In the genomic region with DNA sequence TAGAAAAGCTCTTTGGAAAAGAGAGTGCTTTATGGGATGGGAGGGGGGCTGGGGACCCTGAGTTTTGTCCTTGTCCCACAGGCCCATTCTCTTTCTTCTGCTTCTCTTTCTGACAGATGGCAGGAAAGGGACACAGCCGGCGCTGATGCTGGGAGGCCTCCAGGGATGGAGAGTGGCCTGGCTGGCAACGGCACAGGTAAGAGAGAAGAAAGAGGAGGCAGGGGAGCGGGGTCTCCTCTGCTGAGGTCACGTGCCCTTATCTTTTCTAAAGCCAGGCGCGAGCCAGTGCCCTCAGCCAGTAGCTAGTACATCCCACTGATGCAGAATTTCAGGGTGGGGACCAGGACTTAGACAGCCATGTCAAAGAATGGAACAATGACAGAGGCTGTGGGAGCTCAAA, we compare ENCODE assay signal across 17 cellular contexts. TPM values are rescaled to one million over a fixed set of nuclear protein-coding genes. Genes with fewer than 3 reads are reported as not detected.
A peak's percentile ranks its signal among the peaks of the same experiment; 100 is the strongest.
DNase-seq lines count a peak whose midpoint lies in the region; ATAC-seq and TF ChIP-seq lines count a peak whose summit lies in the region.
"Had no signal": no experiment of that assay in that cellular context is flagged by ENCODE, and none has a peak within 500 bp of the region (broad histone marks: within the 10 kb centered on the region; RNA-seq: fewer than 3 reads in every experiment).

No MANE protein-coding gene starts in this region.

- DNase-seq in HL-60 (ENCODE audit: low read depth in 1 of 2, low spot score in 1 of 2) (no peak), body of pancreas (no peak), hepatocyte (ENCODE audit: low spot score) (no peak), gastrocnemius medialis (peak in 1 of 2 donors; percentile 23), GM19238 (ENCODE audit: insufficient read length, low spot score) (no peak), GM13976 (ENCODE audit: low spot score) (no peak)
- DNase-seq: activated CD8-positive, alpha-beta memory T cell treated with anti-CD3 and anti-CD28 coated beads, Interleukin-2, amount 10 ng/mL, durations not matched to agents 7 days and 5 days; activated gamma-delta T cell; amniotic stem cell; CD8-positive, alpha-beta memory T cell; naive thymus-derived CD4-positive, alpha-beta T cell; NCI-H2029 had no signal

- H3K27me3 ChIP-seq in HL-60 (ENCODE audit: insufficient read depth, poor library complexity, severe bottlenecking) (no peaks in the 10 kb centered on the region), body of pancreas (no peaks in the 10 kb centered on the region), hepatocyte (no peaks in the 10 kb centered on the region), gastrocnemius medialis (no peaks in the 10 kb centered on the region)
- H3K27me3 ChIP-seq: SJSA1 had no signal

- TF ChIP-seq POLR2A in body of pancreas (IDR thresholded peaks at IDR 0.05) (no peak), gastrocnemius medialis (IDR thresholded peaks at IDR 0.05) (no peak)

- H3K9me2 ChIP-seq in hepatocyte (replicated peaks; ENCODE audit: insufficient read depth): no peaks in the 10 kb centered on the region

- TF ChIP-seq CTCF in HL-60 (IDR thresholded peaks at IDR 0.05; ENCODE audit: insufficient read depth, low read length): no peak
- TF ChIP-seq CTCF in body of pancreas (IDR thresholded peaks at IDR 0.05): no peak
- no peak for TF ChIP-seq CTCF in hepatocyte (IDR thresholded peaks at IDR 0.05; ENCODE audit: poor library complexity)
- TF ChIP-seq CTCF in gastrocnemius medialis (IDR thresholded peaks at IDR 0.05 in 4 of 5, conservative IDR thresholded peaks at IDR 0.05 in 1 of 5): no peak
- TF ChIP-seq CTCF in GM13976 (IDR thresholded peaks at IDR 0.05; ENCODE audit: borderline replicate concordance, control extremely low read depth, extremely low read depth, insufficient read depth, missing control alignments): no peak

- no peak overlapping the region for H3K4me2 ChIP-seq in hepatocyte

- no peaks in the 10 kb centered on the region for H3K9me3 ChIP-seq in body of pancreas
- H3K9me3 ChIP-seq in hepatocyte (ENCODE audit: low read depth): no peaks in the 10 kb centered on the region
- no peaks in the 10 kb centered on the region for H3K9me3 ChIP-seq in gastrocnemius medialis
- H3K9me3 ChIP-seq: SJSA1 had no signal

- H3K36me3 ChIP-seq in body of pancreas (replicated peaks in 1 of 2; ENCODE audit: insufficient read depth in 1 of 2, low read depth in 2 of 2) (no peaks in the 10 kb centered on the region), hepatocyte (replicated peaks; ENCODE audit: insufficient read depth, low read depth) (no peaks in the 10 kb centered on the region), gastrocnemius medialis (no peaks in the 10 kb centered on the region)
- H3K36me3 ChIP-seq: SJSA1 had no signal

- no peak overlapping the region for H2AFZ ChIP-seq in hepatocyte

- peaks cover 10% of the 10 kb centered on the region for H3K79me2 ChIP-seq in hepatocyte

- in situ Hi-C loops in gastrocnemius medialis (cut with MboI; ENCODE audit: low sequenced_read_pairs in 4 of 4) (no loop called here), GM13976 (cut with MboI; ENCODE audit: low sequenced_read_pairs, unreplicated experiment) (no loop called here)

- H3K4me3 ChIP-seq in HL-60 (replicated peaks; ENCODE audit: insufficient read depth, low read length): no peak overlapping the region
- H3K4me3 ChIP-seq in body of pancreas: no peak overlapping the region
- H3K4me3 ChIP-seq in hepatocyte: no peak overlapping the region
- H3K4me3 ChIP-seq in gastrocnemius medialis: no peak overlapping the region
- H3K4me3 ChIP-seq: SJSA1 had no signal

- 68 to 72% methylated on average over 7 of the region's 7 CpGs for WGBS in body of pancreas, 2 donors
- WGBS in hepatocyte (ENCODE audit: low lambda C conversion rate, missing lambda C conversion rate): 94% methylated on average over 7 of the region's 7 CpGs

- intact Hi-C loops in body of pancreas (cut with DNase I) (no loop called here), gastrocnemius medialis (cut with DNase I; ENCODE audit: low total_unique reads) (no loop called here)

- peak overlapping the region; percentile 87 for H3K27ac ChIP-seq in HL-60 (replicated peaks)
- H3K27ac ChIP-seq in body of pancreas: peak overlapping the region; percentile 58 to 74 (median 70)
- H3K27ac ChIP-seq in hepatocyte: peak overlapping the region; percentile 55
- peak overlapping the region; percentile 72 to 80 (median 76) for H3K27ac ChIP-seq in gastrocnemius medialis
- H3K27ac ChIP-seq: SJSA1 had no signal

- H3K4me1 ChIP-seq in body of pancreas: peaks cover 21% of the 10 kb centered on the region
- H3K4me1 ChIP-seq in hepatocyte (ENCODE audit: insufficient read depth): peaks cover 15% of the 10 kb centered on the region
- H3K4me1 ChIP-seq in gastrocnemius medialis: peaks cover 14 to 33% of the 10 kb centered on the region in 2 donors
- H3K4me1 ChIP-seq: SJSA1 had no signal

- ATAC-seq in body of pancreas (no peak), gastrocnemius medialis (peak in 1 of 2 donors; percentile 12), GM19324 (IDR thresholded peaks at IDR 0.05; ENCODE audit: low FRiP score, unreplicated experiment) (no peak), GM21381 (IDR thresholded peaks at IDR 0.05; ENCODE audit: unreplicated experiment) (no peak)
- ATAC-seq: activated CD8-positive, alpha-beta memory T cell treated with anti-CD3 and anti-CD28 coated beads, Interleukin-2, amount 10 ng/mL, durations not matched to agents 7 days and 5 days had no signal

- no peaks in the 10 kb centered on the region for H4K20me1 ChIP-seq in hepatocyte (ENCODE audit: insufficient read depth, poor library complexity, severe bottlenecking)

RNA-seq across cellular contexts. Expression of a gene that starts 9.2 kb away (rescaled TPM):
- total RNA-seq in body of pancreas (10 to 100 TPM in 1 of 2 donors, 1 to 10 TPM in 1; 6.0 to 10.2 TPM), hepatocyte (5.2 and 8.3 TPM in 2 replicates), gastrocnemius medialis (1 to 10 TPM; 3.1 to 7.5 (median 3.3) TPM)
- 6.2 and 10.6 TPM in 2 replicates for polyA plus RNA-seq in hepatocyte

RNA-seq across cellular contexts. Expression of a gene that starts 19.7 kb away (rescaled TPM):
- total RNA-seq in body of pancreas (100 to 1,000 TPM in 1 of 2 donors, 10 to 100 TPM in 1; 77.0 to 117 TPM), hepatocyte (75.5 and 79.1 TPM in 2 replicates), gastrocnemius medialis (100 to 1,000 TPM; 115 to 332 (median 159) TPM)
- 102 and 107 TPM in 2 replicates for polyA plus RNA-seq in hepatocyte

RNA-seq across cellular contexts. Expression of a gene that starts 46.9 kb away (rescaled TPM):
- total RNA-seq in body of pancreas: 100 to 1,000 TPM; 245 to 400 TPM
- total RNA-seq in hepatocyte: 104 and 122 TPM in 2 replicates
- 164 and 187 TPM in 2 replicates for polyA plus RNA-seq in hepatocyte
- 10 to 100 TPM in 1 of 4 donors, 1 to 10 TPM in 3; 4.7 to 14.3 (median 6.5) TPM for total RNA-seq in gastrocnemius medialis
- total RNA-seq: activated CD8-positive, alpha-beta memory T cell treated with anti-CD3 and anti-CD28 coated beads, Interleukin-2, amount 10 ng/mL, durations not matched to agents 7 days and 5 days; CD8-positive, alpha-beta memory T cell; OCI-LY7; pulmonary artery endothelial cell; SJSA1 had no signal
- polyA plus RNA-seq: CD8-positive, alpha-beta memory T cell; naive thymus-derived CD4-positive, alpha-beta T cell had no signal
